In genomic region chr15:27077790-27078189, GRCh38 we compare ENCODE assay signal across 2 cellular contexts.
TF ChIP-seq lines count a peak whose summit lies in the region.

No MANE protein-coding gene starts in this region.

TF ChIP-seq in K562, 482 proteins besides CTCF, POLR2A, EP300 and RAD21 (continued from another document):
- TF ChIP-seq ZBTB40 (IDR thresholded peaks at IDR 0.05) (no peak), ZBTB40 (CRISPR knock-in tag; IDR thresholded peaks at IDR 0.05) (no peak)
TF ChIP-seq in K562: peak in this region for 0.

TF ChIP-seq in WTC11, 78 proteins besides CTCF, POLR2A, EP300 and RAD21 (continued from another document):
- TF ChIP-seq AFF4 (CRISPR knock-in tag; IDR thresholded peaks at IDR 0.05; ENCODE audit: borderline replicate concordance) (no peak), FOXK1 (CRISPR knock-in tag; IDR thresholded peaks at IDR 0.05) (no peak), ZNF263 (CRISPR knock-in tag; IDR thresholded peaks at IDR 0.05; ENCODE audit: low read depth) (no peak), EMX1 (CRISPR knock-in tag; IDR thresholded peaks at IDR 0.05) (no peak), IRF1 (CRISPR knock-in tag; IDR thresholded peaks at IDR 0.05) (no peak), NR1H2 (CRISPR knock-in tag; IDR thresholded peaks at IDR 0.05) (no peak), TEAD4 (CRISPR knock-in tag; IDR thresholded peaks at IDR 0.05) (no peak), JUN (CRISPR knock-in tag; IDR thresholded peaks at IDR 0.05) (no peak), SMAD3 (CRISPR knock-in tag; IDR thresholded peaks at IDR 0.05; ENCODE audit: borderline replicate concordance) (no peak), ZNF317 (CRISPR knock-in tag; IDR thresholded peaks at IDR 0.05; ENCODE audit: borderline replicate concordance, low read depth) (no peak), CREM (CRISPR knock-in tag; IDR thresholded peaks at IDR 0.05) (no peak), TCF7 (CRISPR knock-in tag; IDR thresholded peaks at IDR 0.05; ENCODE audit: low read depth) (no peak), ATF1 (CRISPR knock-in tag; IDR thresholded peaks at IDR 0.05) (no peak), PRDM15 (CRISPR knock-in tag; IDR thresholded peaks at IDR 0.05) (no peak), NFYB (CRISPR knock-in tag; conservative IDR thresholded peaks at IDR 0.05; ENCODE audit: low read depth) (no peak), ZBTB43 (CRISPR knock-in tag; IDR thresholded peaks at IDR 0.05) (no peak), CDX4 (CRISPR knock-in tag; IDR thresholded peaks at IDR 0.05; ENCODE audit: borderline replicate concordance) (no peak)
TF ChIP-seq in WTC11: peak in this region for 0.
